ENCODE assay signal across 24 cellular contexts in the genomic region with DNA sequence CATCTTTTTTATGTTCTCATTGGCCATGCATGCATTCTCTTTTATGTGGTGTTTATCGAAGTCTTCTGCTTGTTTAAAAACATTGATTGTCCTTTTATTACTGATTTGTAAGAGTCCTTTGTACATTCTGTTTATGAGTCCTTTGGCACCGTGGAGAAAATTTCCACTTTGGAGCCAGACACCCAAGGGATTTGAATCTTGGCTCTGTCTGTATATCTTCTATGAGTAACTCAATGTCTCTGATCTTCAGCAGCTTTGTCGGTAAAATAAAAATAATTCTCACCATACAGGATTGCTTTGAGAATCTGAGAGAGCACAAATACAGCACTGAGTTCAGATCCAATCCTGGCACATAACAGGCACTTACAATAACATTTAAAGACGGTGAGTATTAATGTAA.
"Had no signal": no experiment of that assay in that cellular context is flagged by ENCODE, and none has a peak within 500 bp of the region (broad histone marks: within the 10 kb centered on the region; RNA-seq: fewer than 3 reads in every experiment).

No MANE protein-coding gene starts in this region.

- H3K27ac ChIP-seq: cardiac muscle cell, left ventricle myocardium inferior, ovary, psoas muscle, thyroid gland, upper lobe of left lung, vagina had no signal

- ATAC-seq: activated CD4-positive, alpha-beta T cell treated with anti-CD3 and anti-CD28 coated beads for 36 hours; activated CD8-positive, alpha-beta memory T cell treated with anti-CD3 and anti-CD28 coated beads, Interleukin-2, amount 10 ng/mL, durations not matched to agents 7 days and 5 days; activated CD8-positive, alpha-beta T cell treated with anti-CD3 and anti-CD28 coated beads, Interleukin-2, amount 10 ng/mL, durations not matched to agents 7 days and 5 days; esophagus mucosa; mucosa of descending colon; psoas muscle had no signal

- H3K9me3 Mint-ChIP-seq: activated naive CD4-positive, alpha-beta T cell treated with anti-CD3 and anti-CD28 coated beads for 36 hours; nephron had no signal

- H3K4me1 ChIP-seq: left ventricle myocardium inferior, psoas muscle had no signal

- H3K27me3 ChIP-seq: ascending aorta, cardiac muscle cell, ovary, thyroid gland, upper lobe of left lung, vagina had no signal

- FAIRE-seq: frontal cortex, islet of Langerhans had no signal

- H3K27me3 Mint-ChIP-seq: activated CD4-positive, alpha-beta T cell treated with anti-CD3 and anti-CD28 coated beads for 36 hours; activated naive CD8-positive, alpha-beta T cell treated with anti-CD3 and anti-CD28 coated beads, Interleukin-2, amount 10 ng/mL, durations not matched to agents 7 days and 5 days; brain had no signal

- H3K27ac Mint-ChIP-seq: activated CD4-positive, alpha-beta T cell treated with anti-CD3 and anti-CD28 coated beads for 36 hours; activated CD8-positive, alpha-beta memory T cell treated with anti-CD3 and anti-CD28 coated beads, Interleukin-2, amount 10 ng/mL, durations not matched to agents 7 days and 5 days; activated CD8-positive, alpha-beta T cell treated with anti-CD3 and anti-CD28 coated beads, Interleukin-2, amount 10 ng/mL, durations not matched to agents 7 days and 5 days; activated naive CD4-positive, alpha-beta T cell treated with anti-CD3 and anti-CD28 coated beads for 36 hours; activated naive CD8-positive, alpha-beta T cell treated with anti-CD3 and anti-CD28 coated beads, Interleukin-2, amount 10 ng/mL, durations not matched to agents 7 days and 5 days; nephron had no signal

- H3K36me3 Mint-ChIP-seq: brain had no signal

- H3K4me3 Mint-ChIP-seq: activated CD4-positive, alpha-beta T cell treated with anti-CD3 and anti-CD28 coated beads for 36 hours; activated CD8-positive, alpha-beta memory T cell treated with anti-CD3 and anti-CD28 coated beads, Interleukin-2, amount 10 ng/mL, durations not matched to agents 7 days and 5 days; activated CD8-positive, alpha-beta T cell treated with anti-CD3 and anti-CD28 coated beads, Interleukin-2, amount 10 ng/mL, durations not matched to agents 7 days and 5 days; activated naive CD4-positive, alpha-beta T cell treated with anti-CD3 and anti-CD28 coated beads for 36 hours; activated naive CD8-positive, alpha-beta T cell treated with anti-CD3 and anti-CD28 coated beads, Interleukin-2, amount 10 ng/mL, durations not matched to agents 7 days and 5 days; brain; nephron had no signal

- H3K36me3 ChIP-seq: ascending aorta, cardiac muscle cell, left ventricle myocardium inferior, ovary, thyroid gland, upper lobe of left lung, vagina had no signal

- H3K9me3 ChIP-seq: ascending aorta, left ventricle myocardium inferior, mucosa of descending colon, ovary, psoas muscle, thyroid gland, upper lobe of left lung, vagina had no signal

- H3K4me3 ChIP-seq: ascending aorta, cardiac muscle cell, left ventricle myocardium inferior, mucosa of descending colon, ovary, psoas muscle, thyroid gland, upper lobe of left lung, vagina had no signal

- DNase-seq: activated CD4-positive, alpha-beta T cell treated with anti-CD3 and anti-CD28 coated beads for 36 hours; activated CD4-positive, CD25-positive, alpha-beta regulatory T cell; activated CD8-positive, alpha-beta memory T cell treated with anti-CD3 and anti-CD28 coated beads, Interleukin-2, amount 10 ng/mL, durations not matched to agents 7 days and 5 days; activated CD8-positive, alpha-beta T cell treated with anti-CD3 and anti-CD28 coated beads, Interleukin-2, amount 10 ng/mL, durations not matched to agents 7 days and 5 days; activated effector memory CD4-positive, alpha-beta T cell treated with anti-CD3 and anti-CD28 coated beads, Interleukin-2, amount 50 U/mL, for 16 hours; activated naive CD4-positive, alpha-beta T cell treated with anti-CD3 and anti-CD28 coated beads for 36 hours; activated naive CD8-positive, alpha-beta T cell treated with anti-CD3 and anti-CD28 coated beads, Interleukin-2, amount 10 ng/mL, durations not matched to agents 7 days and 5 days; cortex of kidney; left ventricle myocardium inferior; mucosa of descending colon; ovary; psoas muscle; stimulated activated CD4-positive, alpha-beta T cell treated with anti-CD3 and anti-CD28 coated beads, Interleukin-2, amount 100 ng/mL, for 48 hours; stimulated activated naive CD4-positive, alpha-beta T cell treated with Interleukin-2 at 50 U/mL for 16 hours; thyroid gland; upper lobe of left lung had no signal
